ENCODE assay signal across 9 cellular contexts in the genomic region with DNA sequence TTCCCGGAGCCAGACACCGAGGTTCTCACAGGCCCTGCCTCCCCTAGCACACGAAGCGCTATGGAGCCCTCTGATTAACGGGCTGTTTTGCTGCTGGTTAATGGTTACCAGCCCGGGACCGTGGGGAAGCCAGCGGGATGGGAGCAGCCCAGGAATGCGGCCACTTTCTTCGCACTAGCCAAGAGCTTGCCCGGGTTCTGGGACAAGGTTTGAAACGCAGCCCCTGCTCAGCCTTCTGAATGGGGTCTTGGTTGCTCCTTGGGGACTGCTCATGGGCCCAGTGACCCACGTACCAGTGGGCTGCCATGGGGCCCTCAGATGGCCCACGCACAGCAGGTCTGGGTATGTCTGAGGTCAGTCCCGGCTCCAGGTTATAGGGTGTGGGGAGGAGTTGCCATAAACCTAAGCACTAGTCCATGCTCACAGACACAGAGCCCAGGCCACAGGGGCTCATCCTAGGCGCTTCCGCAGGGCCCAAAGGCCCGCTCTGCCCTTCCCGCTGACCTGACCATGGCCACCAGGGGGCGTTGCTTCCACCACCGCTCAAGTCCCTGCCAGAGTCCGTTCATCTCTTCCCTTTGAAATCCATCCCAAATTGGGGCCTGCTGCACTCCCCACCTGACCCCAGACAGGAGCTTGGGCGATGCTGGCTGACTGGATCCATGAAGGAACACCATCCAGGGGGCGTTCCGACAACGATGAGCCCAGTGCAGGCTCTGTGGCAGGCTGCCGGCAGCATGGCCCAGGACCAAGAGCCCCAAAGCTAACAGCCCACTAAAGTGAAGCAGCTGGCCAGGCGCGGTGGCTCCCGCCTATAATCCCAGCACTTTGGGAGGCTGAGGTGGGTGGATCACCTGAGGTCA. TPM values are rescaled to one million over a fixed set of nuclear protein-coding genes. Genes with fewer than 3 reads are reported as not detected.
DNase-seq lines count a peak whose midpoint lies in the region; ATAC-seq, FAIRE-seq and TF ChIP-seq lines count a peak whose summit lies in the region.
"Had no signal": no experiment of that assay in that cellular context is flagged by ENCODE, and none has a peak within 500 bp of the region (broad histone marks: within the 10 kb centered on the region; RNA-seq: fewer than 3 reads in every experiment).

No MANE protein-coding gene starts in this region.

- POLR2A ChIA-PET in PC-9 (lab: Charles Lee; ENCODE audit: unreplicated experiment), result no interaction called here

- no peak overlapping the region for H2AFZ ChIP-seq in PC-9

- 0 out of 2 replicates have a peak, but pooled peaks cover 7% of the 10 kb centered on the region for H3K36me3 ChIP-seq in PC-9 (ENCODE audit: low read depth)
- H3K36me3 ChIP-seq in pancreas, result no peaks in the 10 kb centered on the region
- H3K36me3 ChIP-seq in aorta (ENCODE audit: control insufficient read depth in 1 of 2, insufficient read depth in 2 of 2, low read length in 1 of 2), result no peaks in the 10 kb centered on the region

- ATAC-seq in pancreas (peak; percentile 50 to 61 (median 60)), aorta (ENCODE audit: low FRiP score) (peak; percentile 63), HG03280 (IDR thresholded peaks at IDR 0.05; ENCODE audit: unreplicated experiment) (no peak)

- DNase-seq in SIG-M5 treated with dmso at 0.1 percent for 504 hours (lab: John Stamatoyannopoulos, UW; ENCODE audit: unreplicated experiment), result peak; percentile 40
- no peak for DNase-seq in SIG-M5 (lab: John Stamatoyannopoulos, UW)
- DNase-seq in PC-9, result no peak
- DNase-seq in activated T-helper 1 cell treated with anti-CD3 and anti-CD28 coated beads, Interleukin-2, amount 50 U/mL, for 16 hours (ENCODE audit: low read depth in 1 of 2, low spot score in 1 of 2), result peak; percentile 45 to 48
- peak in 1 of 2 donors; percentile 81 for DNase-seq in foreskin fibroblast
- peak in 5 of 6 donors; percentile 52 to 87 (median 70) for DNase-seq in pancreas
- peak; percentile 72 to 91 for DNase-seq in aorta

- H3K4me2 ChIP-seq in PC-9, result no peak overlapping the region

- intact Hi-C loops in PC-9 (cut with micrococcal nuclease; ENCODE audit: unreplicated experiment) (loop anchor here (5.0 to 10.0 kb wide), 4 partner anchors 53 to 445 kb away; partner anchors contain the start of genes COPE, DDX49 and ELL), pancreas (cut with DNase I) (loop anchor here in 2 of 3 donors (10.0 kb wide), 2 partner anchors 95 to 105 kb away; partner anchors contain the start of gene UBA52 (in 1 of the 2)), aorta (cut with DNase I) (loop anchor here (5.0 to 10.0 kb wide), 4 partner anchors 33 to 375 kb away; partner anchors contain the start of gene UBA52 (in 1 of the 2))

- H3K4me3 ChIP-seq in PC-9 (no peak overlapping the region), foreskin fibroblast (ENCODE audit: low read depth in 1 of 2, low read length in 2 of 2) (no peak overlapping the region), pancreas (no peak overlapping the region), aorta (ENCODE audit: low read length in 2 of 2) (no peak overlapping the region)

- CTCF ChIA-PET in PC-9 (lab: Charles Lee), result interaction anchor here (0.6 to 1.1 kb wide), 2 partner anchors 44 to 377 kb away, joined by 4 to 5 read pairs; no protein-coding TSS in a partner anchor

- H3F3A ChIP-seq in PC-9 (ENCODE audit: insufficient read depth, low read depth), result peaks cover 20% of the 10 kb centered on the region

- H3K27ac ChIP-seq in PC-9 (no peak overlapping the region), pancreas (peak overlapping the region; percentile 54 to 75 (median 68)), aorta (ENCODE audit: low read depth in 1 of 2, low read length in 2 of 2) (no peak overlapping the region)

- WGBS in pancreas, 2 donors, result 48 to 51% methylated on average over 30 of the region's 30 CpGs
- 61 to 65% methylated on average over 28 to 30 of the region's 30 CpGs for WGBS in aorta, 2 donors

- no peaks in the 10 kb centered on the region for H3K9me2 ChIP-seq in PC-9 (ENCODE audit: insufficient read depth)

- 0 out of 2 replicates have a peak, but pooled peaks cover 5% of the 10 kb centered on the region for H3K4me1 ChIP-seq in PC-9 (replicated peaks; ENCODE audit: insufficient read depth)
- peaks cover 12 to 19% (median 15%) of the 10 kb centered on the region in 3 donors for H3K4me1 ChIP-seq in pancreas
- H3K4me1 ChIP-seq in aorta (ENCODE audit: control insufficient read depth in 1 of 2, insufficient read depth in 2 of 2, low read length in 2 of 2), result no peaks in the 10 kb centered on the region

- H3K9me3 ChIP-seq in PC-9 (ENCODE audit: insufficient read depth, low read depth) (no peaks in the 10 kb centered on the region), pancreas (no peaks in the 10 kb centered on the region), aorta (ENCODE audit: control insufficient read depth, low read length) (no peaks in the 10 kb centered on the region)

- FAIRE-seq in pancreas (lab: Jason Lieb, UNC), result no peak
- FAIRE-seq: islet of Langerhans had no signal

- H3K79me2 ChIP-seq in PC-9 (ENCODE audit: low read depth), result peaks cover 8% of the 10 kb centered on the region; the same call in 1 of the 2 replicates

- no TSS peak for BruUV-seq in PC-9 (replicated peaks; lab: Mats Ljungman, UMichigan)

- H3K27me3 ChIP-seq in PC-9 (ENCODE audit: insufficient read depth, low read depth) (no peaks in the 10 kb centered on the region), pancreas (no peaks in the 10 kb centered on the region), aorta (ENCODE audit: control insufficient read depth in 1 of 2, insufficient read depth in 2 of 2, low read length in 1 of 2) (no peaks in the 10 kb centered on the region)

- TF ChIP-seq CTCF in PC-9 (conservative IDR thresholded peaks at IDR 0.05), result peak; percentile 75
- peak; percentile 85 for TF ChIP-seq CTCF in foreskin fibroblast (IDR thresholded peaks at IDR 0.05; ENCODE audit: low read depth, low read length)
- TF ChIP-seq CTCF in pancreas (IDR thresholded peaks at IDR 0.05), result peak; percentile 67 to 76 (median 72)

- peaks cover 51% of the 10 kb centered on the region for H4K20me1 ChIP-seq in PC-9 (ENCODE audit: insufficient read depth)

RNA-seq across cellular contexts. Expression of gene ISYNA1, which starts 31.5 kb away (rescaled TPM):
- total RNA-seq in PC-9 (2021) (129 and 142 TPM in 2 replicates), pancreas (10 to 100 TPM; 26.1 to 58.4 (median 44.7) TPM), aorta (10 to 100 TPM; 42.1 to 86.5 TPM)
- polyA plus RNA-seq in pancreas (100 to 1,000 TPM; 187 to 309 TPM), aorta (100 to 1,000 TPM in 1 of 2 donors, 10 to 100 TPM in 1; 56.0 to 535 TPM)

RNA-seq across cellular contexts. Expression of gene SSBP4, which starts 50.3 kb away (rescaled TPM):
- 56.6 and 65.2 TPM in 2 replicates for total RNA-seq in PC-9 (2021)
- total RNA-seq in pancreas, result 10 to 100 TPM; 20.5 to 33.8 (median 23.7) TPM
- 100 to 1,000 TPM in 1 of 2 donors, 10 to 100 TPM in 1; 77.5 to 116 TPM for polyA plus RNA-seq in pancreas
- 10 to 100 TPM; 51.4 to 89.4 TPM for total RNA-seq in aorta
- 100 to 1,000 TPM in 1 of 2 donors, 10 to 100 TPM in 1; 40.6 to 150 TPM for polyA plus RNA-seq in aorta

RNA-seq across cellular contexts. Expression of gene ELL, which starts 52.4 kb away (rescaled TPM):
- total RNA-seq in PC-9 (2021), result 12.9 and 14.6 TPM in 2 replicates
- total RNA-seq in pancreas, result 10 to 100 TPM in 1 of 6 donors, 1 to 10 TPM in 5; 5.8 to 10.5 (median 9.3) TPM
- polyA plus RNA-seq in pancreas, result 10 to 100 TPM; 10.3 to 13.4 TPM
- total RNA-seq in aorta, result 10 to 100 TPM; 30.0 to 37.9 TPM
- 10 to 100 TPM in 1 of 2 donors, 1 to 10 TPM in 1; 7.3 to 13.1 TPM for polyA plus RNA-seq in aorta

Comparison
In these comparisons a context has a peak if more than half of its experiments do, and no peak if none do; other contexts are left out.
1. DNase-seq: peak in SIG-M5 treated with dmso at 0.1 percent for 504 hours (single experiment), activated T-helper 1 cell treated with anti-CD3 and anti-CD28 coated beads, Interleukin-2, amount 50 U/mL, for 16 hours (2 of 2), pancreas (5 of 6) and aorta (2 of 2); none in SIG-M5 (single experiment) and PC-9 (0 of 2).
2. H3K27ac ChIP-seq: peak in pancreas (4 of 4); none in PC-9 (single experiment) and aorta (0 of 2).
3. Peak in every context shown above with its lines, with median percentiles within 50 percentile points of each other: CTCF ChIP-seq.